ENCODE assay signal across 13 cellular contexts in the genomic region with DNA sequence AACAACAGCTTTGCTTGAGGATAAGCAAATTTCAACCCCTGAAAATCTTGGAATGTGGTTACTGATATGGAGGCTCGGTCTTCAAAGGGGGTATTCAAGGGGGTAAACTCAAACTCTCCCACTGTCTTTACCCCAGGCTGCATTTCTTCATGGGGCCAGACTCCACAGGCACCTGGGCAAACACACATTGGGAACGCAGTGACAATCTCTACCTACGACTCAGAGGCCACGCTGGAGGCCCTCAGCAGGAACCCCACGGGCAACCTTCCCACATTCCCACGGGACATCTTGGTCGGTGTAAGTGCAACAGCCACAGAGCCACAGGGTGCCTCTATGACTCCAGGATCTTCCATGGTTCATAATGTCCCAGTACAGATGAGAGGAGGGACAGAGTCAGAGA. TPM values are rescaled to one million over a fixed set of nuclear protein-coding genes. Genes with fewer than 3 reads are reported as not detected.
DNase-seq lines count a peak whose midpoint lies in the region; ATAC-seq, FAIRE-seq and TF ChIP-seq lines count a peak whose summit lies in the region.
"Had no signal": no experiment of that assay in that cellular context is flagged by ENCODE, and none has a peak within 500 bp of the region (broad histone marks: within the 10 kb centered on the region; RNA-seq: fewer than 3 reads in every experiment).

No MANE protein-coding gene starts in this region.

- FAIRE-seq in HepG2 (lab: Jason Lieb, UNC) (no peak), H1 (lab: Jason Lieb, UNC) (no peak), small intestine (lab: Jason Lieb, UNC) (no peak)
- FAIRE-seq: endothelial cell of umbilical vein, islet of Langerhans had no signal

- H2BK20ac ChIP-seq in H1 (ENCODE audit: low read length) = no peak overlapping the region

- H3K4me3 ChIP-seq in liver (ENCODE audit: low read depth in 1 of 3, low read length in 3 of 3) (no peak overlapping the region), HepG2 (replicated peaks in 1 of 3; ENCODE audit: insufficient read depth in 1 of 3, low read depth in 2 of 3, low read length in 3 of 3) (no peak overlapping the region), OCI-LY1 (ENCODE audit: low read depth, low read length, poor library complexity, severe bottlenecking) (no peak overlapping the region), H1 (ENCODE audit: extremely low read depth in 1 of 4, insufficient read depth in 2 of 4, low read depth in 3 of 4, low read length in 4 of 4) (peak overlapping the region in 1 of 4 experiments; percentile 75; a peak in 1 of 8 replicates), small intestine (ENCODE audit: low read depth in 1 of 2, low read length in 2 of 2) (no peak overlapping the region)
- H3K4me3 ChIP-seq: upper lobe of left lung had no signal

- no peaks in the 10 kb centered on the region for H3K9me2 ChIP-seq in OCI-LY1 (ENCODE audit: low read depth, low read length)

- no peaks in the 10 kb centered on the region for H4K20me1 ChIP-seq in HepG2 (ENCODE audit: insufficient read depth, low read length)
- peaks cover 5% of the 10 kb centered on the region for H4K20me1 ChIP-seq in OCI-LY1 (ENCODE audit: insufficient read depth, low read length)
- H4K20me1 ChIP-seq in H1 (replicated peaks in 1 of 2; ENCODE audit: control insufficient read depth in 1 of 2, insufficient read depth in 2 of 2, low read length in 2 of 2) = peaks cover 8 to 12% of the 10 kb centered on the region in 2 experiments

- H3K79me2 ChIP-seq in HepG2 (ENCODE audit: insufficient read depth, low read length) = no peaks in the 10 kb centered on the region
- peaks cover 22% of the 10 kb centered on the region for H3K79me2 ChIP-seq in OCI-LY1 (ENCODE audit: insufficient read depth, low read length)
- peaks cover 7 to 21% of the 10 kb centered on the region in 2 experiments for H3K79me2 ChIP-seq in H1 (ENCODE audit: control insufficient read depth in 1 of 2, insufficient read depth in 2 of 2, low read length in 2 of 2)

- H2AK5ac ChIP-seq in H1 (ENCODE audit: low read depth, low read length) = no peak overlapping the region

- no peaks in the 10 kb centered on the region for H3F3A ChIP-seq in OCI-LY1 (ENCODE audit: insufficient read depth, low read length)

- peaks cover 0 to 2% (median under 1%) of the 10 kb centered on the region in 4 donors for H3K36me3 ChIP-seq in liver (ENCODE audit: control insufficient read depth in 4 of 4, insufficient read depth in 3 of 4, low read depth in 1 of 4, low read length in 3 of 4)
- H3K36me3 ChIP-seq in HepG2 (replicated peaks in 1 of 2; ENCODE audit: control insufficient read depth in 1 of 2, insufficient read depth in 2 of 2, low read length in 2 of 2) = no peaks in the 10 kb centered on the region
- H3K36me3 ChIP-seq in OCI-LY1 (ENCODE audit: insufficient read depth, low read length) = peaks cover 24% of the 10 kb centered on the region
- H3K36me3 ChIP-seq in H1 (ENCODE audit: control insufficient read depth in 2 of 4, insufficient read depth in 4 of 4, low read length in 3 of 4) = peaks cover 0 to 7% (median 0%) of the 10 kb centered on the region in 4 experiments; a peak in 2 of 8 replicates
- H3K36me3 ChIP-seq in small intestine (ENCODE audit: control insufficient read depth in 2 of 2, insufficient read depth in 2 of 2, low read length in 2 of 2) = no peaks in the 10 kb centered on the region

- H3K27me3 ChIP-seq in liver (ENCODE audit: control insufficient read depth in 4 of 4, insufficient read depth in 4 of 4, low read length in 3 of 4) (no peaks in the 10 kb centered on the region), HepG2 (ENCODE audit: control insufficient read depth in 1 of 2, insufficient read depth in 2 of 2, low read length in 2 of 2) (peaks cover 1 to 24% of the 10 kb centered on the region in 2 experiments; a peak in 4 of 5 replicates), OCI-LY1 (ENCODE audit: insufficient read depth, low read length) (no peaks in the 10 kb centered on the region; the same call in 1 of the 2 replicates), H1 (replicated peaks in 1 of 4; ENCODE audit: control insufficient read depth in 3 of 4, extremely low read depth in 1 of 4, insufficient read depth in 3 of 4, low read length in 3 of 4) (no peaks in the 10 kb centered on the region), small intestine (ENCODE audit: control insufficient read depth in 2 of 2, insufficient read depth in 2 of 2, low read length in 2 of 2) (no peaks in the 10 kb centered on the region)
- H3K27me3 ChIP-seq: upper lobe of left lung had no signal

- H3K9me3 ChIP-seq in liver (ENCODE audit: control insufficient read depth in 4 of 4, low read length in 3 of 4) (no peaks in the 10 kb centered on the region), HepG2 (ENCODE audit: low read length) (no peaks in the 10 kb centered on the region), OCI-LY1 (ENCODE audit: low read length) (no peaks in the 10 kb centered on the region), H1 (ENCODE audit: insufficient read depth in 2 of 2, low read depth in 1 of 2, low read length in 1 of 2) (no peaks in the 10 kb centered on the region), small intestine (ENCODE audit: control insufficient read depth, low read depth) (no peaks in the 10 kb centered on the region)
- H3K9me3 ChIP-seq: upper lobe of left lung had no signal

- H3K4me1 Mint-ChIP-seq in stimulated activated naive B cell treated with anti-CD40 and anti-IgM and Interleukin-4, amounts not matched to agents 10 μg/mL and 1 μg/mL and 100 μg/mL, for 72 hours = peaks cover 41 to 67% of the 10 kb centered on the region in 2 donors

- H2BK5ac ChIP-seq in H1 (ENCODE audit: low read depth, low read length) = no peak overlapping the region

- peaks cover 0 to 6% of the 10 kb centered on the region in 2 donors for H3K27me3 Mint-ChIP-seq in stimulated activated naive B cell treated with anti-CD40 and anti-IgM and Interleukin-4, amounts not matched to agents 10 μg/mL and 1 μg/mL and 100 μg/mL, for 72 hours

- no peak overlapping the region for H3K4me2 ChIP-seq in HepG2 (ENCODE audit: low read depth, low read length)
- H3K4me2 ChIP-seq in OCI-LY1 (ENCODE audit: low read length) = peak overlapping the region; percentile 2; the same call in 1 of the 2 replicates
- peak overlapping the region; percentile 16 to 86; a peak in 1 of 4 replicates for H3K4me2 ChIP-seq in H1 (ENCODE audit: insufficient read depth in 1 of 2, low read depth in 2 of 2, low read length in 2 of 2)

- H3K4me1 ChIP-seq in liver (ENCODE audit: control insufficient read depth in 4 of 4, insufficient read depth in 4 of 4, low read length in 3 of 4) = peaks cover 0 to 29% (median 3%) of the 10 kb centered on the region in 4 donors
- no peaks in the 10 kb centered on the region for H3K4me1 ChIP-seq in HepG2 (ENCODE audit: insufficient read depth, low read length)
- peaks cover 31% of the 10 kb centered on the region for H3K4me1 ChIP-seq in OCI-LY1 (ENCODE audit: insufficient read depth, low read length, severe bottlenecking)
- H3K4me1 ChIP-seq in H1 (replicated peaks in 1 of 4; ENCODE audit: control insufficient read depth in 3 of 4, insufficient read depth in 4 of 4, low read length in 3 of 4) = peaks cover 7 to 23% (median 14%) of the 10 kb centered on the region in 4 experiments; a peak in 6 of 7 replicates
- peaks cover 1 to 4% of the 10 kb centered on the region in 2 donors for H3K4me1 ChIP-seq in small intestine (ENCODE audit: control insufficient read depth in 2 of 2, insufficient read depth in 1 of 2, low read depth in 1 of 2, low read length in 1 of 2)

- no peak overlapping the region for H3K14ac ChIP-seq in H1 (ENCODE audit: insufficient read length)

- CTCF ChIA-PET in HepG2 (lab: Yijun Ruan, JAX; ENCODE audit: low intra/inter-chr PET ratio, low total read pairs) (no interaction called here), H1 (lab: Charles Lee; ENCODE audit: partially characterized antibody) (interaction anchor here (0.5 to 2.3 kb wide), 7 partner anchors 12 to 382 kb away, joined by 3 to 8 read pairs (median 3); no protein-coding TSS in a partner anchor)

- H2AFZ ChIP-seq in HepG2 (ENCODE audit: low read length) (no peak overlapping the region), OCI-LY1 (ENCODE audit: low read length) (no peak overlapping the region), H1 (ENCODE audit: low read length) (no peak overlapping the region)

- H3K23ac ChIP-seq in H1 (ENCODE audit: insufficient read length) = no peak overlapping the region

- H3K27ac Mint-ChIP-seq in stimulated activated naive B cell treated with anti-CD40 and anti-IgM and Interleukin-4, amounts not matched to agents 10 μg/mL and 1 μg/mL and 100 μg/mL, for 72 hours = no peak overlapping the region

- H4K8ac ChIP-seq in H1 (ENCODE audit: extremely low read depth, insufficient read depth, low read length) = no peak overlapping the region

- WGBS in liver = 95% methylated on average over 7 of the region's 7 CpGs
- 38% methylated on average over 7 of the region's 7 CpGs for WGBS in HepG2 (ENCODE audit: low lambda C conversion rate)
- 87% methylated on average over 7 of the region's 7 CpGs; no CpG with 5 or more reads in 1 of the 2 experiments for WGBS in H1 (ENCODE audit: extremely low coverage in 1 of 2, insufficient coverage in 1 of 2, insufficient read length in 1 of 2, insufficient replicate concordance in 2 of 2, low coverage in 1 of 2, low lambda C conversion rate in 2 of 2, missing lambda C conversion rate in 1 of 2), 2 experiments
- WGBS in small intestine, 3 donors = 88 to 94% (median 89%) methylated on average over 7 of the region's 7 CpGs

- no TSS peak for BruUV-seq in HepG2 (replicated peaks; lab: Mats Ljungman, UMichigan)

- H4K5ac ChIP-seq in H1 (ENCODE audit: insufficient read length, low read depth, low read length) = no peak overlapping the region

- in situ Hi-C loops in HepG2 (cut with HindIII; ENCODE audit: extremely low pct_ligation_motif_present, low pct_unique_long_range_greater_than_20kb) = no loop called here

- H3K79me1 ChIP-seq in H1 (ENCODE audit: low read depth, low read length) = 0 out of 2 replicates have a peak, but pooled peaks cover under 1% of the 10 kb centered on the region

- peaks cover 19 to 38% of the 10 kb centered on the region in 2 donors for H3K36me3 Mint-ChIP-seq in stimulated activated naive B cell treated with anti-CD40 and anti-IgM and Interleukin-4, amounts not matched to agents 10 μg/mL and 1 μg/mL and 100 μg/mL, for 72 hours

- TF ChIP-seq EP300 in HepG2 (IDR thresholded peaks at IDR 0.05; ENCODE audit: low read depth in 2 of 2, low read length in 2 of 2) = no peak
- no peak for TF ChIP-seq EP300 in HepG2 (CRISPR knock-in tag; IDR thresholded peaks at IDR 0.05; ENCODE audit: borderline replicate concordance)
- TF ChIP-seq EP300 in H1 (IDR thresholded peaks at IDR 0.05; ENCODE audit: borderline replicate concordance in 1 of 2, low read depth in 2 of 2, low read length in 2 of 2) = no peak

- peaks cover 4 to 7% of the 10 kb centered on the region in 2 donors for H3K9me3 Mint-ChIP-seq in stimulated activated naive B cell treated with anti-CD40 and anti-IgM and Interleukin-4, amounts not matched to agents 10 μg/mL and 1 μg/mL and 100 μg/mL, for 72 hours

- no peak overlapping the region for H2BK120ac ChIP-seq in H1 (replicated peaks; ENCODE audit: low read depth, low read length)

- H3K18ac ChIP-seq in H1 (ENCODE audit: extremely low read depth, low read length) = no peak overlapping the region

- no peak overlapping the region for H2BK12ac ChIP-seq in H1 (ENCODE audit: low read depth, low read length)

- no peak overlapping the region for H2BK15ac ChIP-seq in H1 (ENCODE audit: low read length)

- ATAC-seq in HepG2 = no peak
- no peak for ATAC-seq in stimulated activated naive B cell treated with anti-CD40 and anti-IgM and Interleukin-4, amounts not matched to agents 10 μg/mL and 1 μg/mL and 100 μg/mL, for 72 hours (replicated peaks)

- TF ChIP-seq CTCF in liver (IDR thresholded peaks at IDR 0.05; ENCODE audit: low read depth, low read length, missing input control) (no peak), HepG2 (CRISPR knock-in tag; IDR thresholded peaks at IDR 0.05) (no peak), OCI-LY1 (IDR thresholded peaks at IDR 0.05; ENCODE audit: low read length) (no peak), H1 (IDR thresholded peaks at IDR 0.05; ENCODE audit: control extremely low read depth in 1 of 3, insufficient read depth in 1 of 3, low read depth in 1 of 3, low read length in 3 of 3) (no peak)

- no peak overlapping the region for H3K9ac ChIP-seq in liver (ENCODE audit: low read depth in 1 of 2, low read length in 2 of 2)
- H3K9ac ChIP-seq in HepG2 (ENCODE audit: insufficient read depth, low read depth, low read length) = no peak overlapping the region
- H3K9ac ChIP-seq in OCI-LY1 (ENCODE audit: low read length) = no peak overlapping the region
- no peak overlapping the region for H3K9ac ChIP-seq in H1 (replicated peaks in 1 of 4; ENCODE audit: extremely low read depth in 1 of 4, low read depth in 3 of 4, low read length in 3 of 4)

- peak overlapping the region; percentile 11 to 97 for H3K27ac ChIP-seq in liver (ENCODE audit: low read depth in 1 of 2, low read length in 2 of 2)
- H3K27ac ChIP-seq in HepG2 (ENCODE audit: extremely low read length, insufficient read depth, low read length) = no peak overlapping the region
- H3K27ac ChIP-seq in OCI-LY1 (ENCODE audit: low read depth, low read length, poor library complexity, severe bottlenecking) = no peak overlapping the region
- no peak overlapping the region for H3K27ac ChIP-seq in H1 (ENCODE audit: low read depth, low read length)
- H3K27ac ChIP-seq in small intestine (ENCODE audit: low read depth in 1 of 2, low read length in 1 of 2) = no peak overlapping the region

- TF ChIP-seq POLR2A in HepG2 (IDR thresholded peaks at IDR 0.05; ENCODE audit: insufficient read depth in 1 of 2, low read depth in 2 of 2, low read length in 2 of 2) (no peak), H1 (IDR thresholded peaks at IDR 0.05; ENCODE audit: control extremely low read depth in 1 of 2, low read depth in 2 of 2, low read length in 2 of 2) (no peak)

- POLR2A ChIA-PET in HepG2 (lab: Yijun Ruan, JAX) = no interaction called here
- POLR2A ChIA-PET in H1 (lab: Charles Lee; ENCODE audit: partially characterized antibody) = interaction anchor here (1.4 to 1.7 kb wide), 2 partner anchors 12 to 101 kb away, joined by 3 to 7 read pairs; no protein-coding TSS in a partner anchor

- TF ChIP-seq RAD21 in liver (IDR thresholded peaks at IDR 0.05) = no peak
- no peak for TF ChIP-seq RAD21 in HepG2 (CRISPR knock-in tag; IDR thresholded peaks at IDR 0.05)
- no peak for TF ChIP-seq RAD21 in H1 (IDR thresholded peaks at IDR 0.05 in 1 of 2, conservative IDR thresholded peaks at IDR 0.05 in 1 of 2; ENCODE audit: low read depth in 2 of 2, low read length in 2 of 2)

- DNase-seq in HepG2 (ENCODE audit: low spot score) (no peak), H1 (ENCODE audit: low read depth in 1 of 2, low spot score in 2 of 2) (no peak), dedifferentiated amniotic fluid mesenchymal stem cell (ENCODE audit: extremely low spot score) (no peak), dermis blood vessel endothelial cell (no peak), small intestine (no peak)
- no peak for DNase-seq in stimulated activated naive B cell treated with anti-CD40 and anti-IgM and Interleukin-4, amounts not matched to agents 10 μg/mL and 1 μg/mL and 100 μg/mL, for 72 hours
- DNase-seq: activated naive CD4-positive, alpha-beta T cell treated with anti-CD3 and anti-CD28 coated beads, Interleukin-2, amount 10 ng/mL, durations not matched to agents 7 days and 5 days; NCI-H1092 treated with DMSO at 0.1 percent for 48 hours; upper lobe of left lung had no signal

- no peak overlapping the region for H3K4ac ChIP-seq in H1 (replicated peaks; ENCODE audit: insufficient read length, low read depth, low read length)

- intact Hi-C loops in HepG2 (cut with micrococcal nuclease; ENCODE audit: unreplicated experiment) = no loop called here

- peak overlapping the region; percentile 45 for H4K91ac ChIP-seq in H1 (replicated peaks; ENCODE audit: insufficient read length, low read length)

- H3K4me3 Mint-ChIP-seq in stimulated activated naive B cell treated with anti-CD40 and anti-IgM and Interleukin-4, amounts not matched to agents 10 μg/mL and 1 μg/mL and 100 μg/mL, for 72 hours = peak overlapping the region; percentile 4 to 48

- H3K56ac ChIP-seq in H1 (replicated peaks; ENCODE audit: insufficient read length, low read depth, low read length) = no peak overlapping the region

- peaks cover 12% of the 10 kb centered on the region for H3K23me2 ChIP-seq in H1 (ENCODE audit: low read depth, low read length)

RNA-seq across cellular contexts. Expression of gene INSIG1, which starts 2.2 kb away (rescaled TPM):
- total RNA-seq in liver = 100 to 1,000 TPM; 118 to 204 TPM
- 100 to 1,000 TPM; 182 to 219 TPM for polyA plus RNA-seq in liver
- total RNA-seq in HepG2 (2016; rRNA removed; fragmentation: Illumina TruSeq; extraction: Trizol) = 0.11 and 0.20 TPM in 2 replicates
- total RNA-seq in HepG2 (2016; cell fraction: cytosol; rRNA removed; fragmentation: Illumina TruSeq; extraction: Trizol; ENCODE audit: low read depth) = 0.26 TPM in 1 of 2 replicates, not detected in the other
- total RNA-seq in HepG2 (2016; cell fraction: insoluble cytoplasmic fraction; rRNA removed; fragmentation: Illumina TruSeq; extraction: Trizol) = 0.09 and 0.13 TPM in 2 replicates
- total RNA-seq in HepG2 (2016; cell fraction: membrane; rRNA removed; fragmentation: Illumina TruSeq; extraction: Trizol) = 0.09 and 0.48 TPM in 2 replicates
- total RNA-seq in HepG2 (2016; cell fraction: nucleus; rRNA removed; fragmentation: Illumina TruSeq; extraction: Trizol) = not detected in 2 replicates
- 0.07 and 0.16 TPM in 2 replicates for polyA plus RNA-seq in HepG2 (2011; rRNA removed)
- 0.10 and 0.17 TPM in 2 replicates for polyA plus RNA-seq in HepG2 (2011; cell fraction: cytosol; rRNA removed)
- 0.10 and 0.23 TPM in 2 replicates for polyA plus RNA-seq in HepG2 (2011; cell fraction: nucleus; rRNA removed)
- 0.08 and 0.17 TPM in 2 replicates for polyA plus RNA-seq in HepG2 (2012)
- polyA plus RNA-seq in HepG2 (2016; cell fraction: cytosol; fragmentation: Illumina TruSeq; extraction: Trizol; ENCODE audit: low read depth) = 0.03 TPM in 1 of 2 replicates, not detected in the other
- polyA plus RNA-seq in HepG2 (2016; cell fraction: insoluble cytoplasmic fraction; fragmentation: Illumina TruSeq; extraction: Trizol; ENCODE audit: low read depth) = 0.10 TPM in 1 of 2 replicates, not detected in the other
- polyA plus RNA-seq in HepG2 (2016; cell fraction: membrane; fragmentation: Illumina TruSeq; extraction: Trizol; ENCODE audit: low read depth) = 0.13 TPM in 1 of 2 replicates, not detected in the other
- 0.25 TPM in 1 of 2 replicates, not detected in the other for polyA plus RNA-seq in HepG2 (2016; cell fraction: nucleus; fragmentation: Illumina TruSeq; extraction: Trizol; ENCODE audit: insufficient read depth, low read depth)
- polyA minus RNA-seq in HepG2 (2011; rRNA and poly(A)+ RNA removed; ENCODE audit: low replicate concordance) = 0.60 and 64.4 TPM in 2 replicates
- 0.30 and 0.35 TPM in 2 replicates for polyA minus RNA-seq in HepG2 (2011; cell fraction: cytosol; rRNA and poly(A)+ RNA removed)
- 0.25 and 0.52 TPM in 2 replicates for polyA minus RNA-seq in HepG2 (2011; cell fraction: nucleus; rRNA and poly(A)+ RNA removed)
- total RNA-seq in H1 (2021; fragmentation: NEBNext Ultra II Directional; extraction: Animal tissue kit (Norgen Biotek cat#: 25700)) = 40.0 and 44.7 TPM in 2 replicates
- polyA plus RNA-seq in H1 (2011; rRNA removed) = 58.4 and 68.1 TPM in 2 replicates
- 47.8 TPM for polyA plus RNA-seq in H1 (2011; cell fraction: cytosol; rRNA removed)
- polyA plus RNA-seq in H1 (2011; cell fraction: nucleus; rRNA removed) = 41.8 TPM
- polyA plus RNA-seq in H1 (2012, experiment 1 of 2) = 32.4 to 45.3 TPM (median 36.5 TPM) in 4 replicates
- 27.0 TPM for polyA plus RNA-seq in H1 (2012, experiment 2 of 2)
- 102 TPM for polyA plus RNA-seq in H1 (2013, experiment 1 of 2)
- polyA plus RNA-seq in H1 (2013, experiment 2 of 2) = 129 TPM
- polyA minus RNA-seq in H1 (2011; rRNA and poly(A)+ RNA removed) = 42.3 and 43.0 TPM in 2 replicates
- 48.4 TPM for polyA minus RNA-seq in H1 (2011; cell fraction: cytosol; rRNA and poly(A)+ RNA removed)
- 47.7 TPM for polyA minus RNA-seq in H1 (2011; cell fraction: nucleus; rRNA and poly(A)+ RNA removed)
- 93.9 and 140 TPM in 2 replicates for total RNA-seq in dermis blood vessel endothelial cell
- polyA plus RNA-seq in small intestine = 10 to 100 TPM in 1 of 3 donors, 1 to 10 TPM in 2; 5.8 to 70.1 (median 9.2) TPM

Comparison
In these comparisons a context has a peak if more than half of its experiments do, and no peak if none do; other contexts are left out.
1. H3K27ac ChIP-seq: peak in liver (2 of 2); none in HepG2 (single experiment), OCI-LY1 (single experiment), H1 (single experiment) and small intestine (0 of 2).
2. RNA of gene INSIG1, which starts 2.2 kb away (total RNA-seq): 118 to 204 TPM in liver, 93.9 to 140 TPM in dermis blood vessel endothelial cell and 40.0 to 44.7 TPM in H1; 0.09 to 0.48 TPM in HepG2; every median in the first group is over 10 times any median in the second.